7 cellular contexts compared by ENCODE assay signal in the genomic region with DNA sequence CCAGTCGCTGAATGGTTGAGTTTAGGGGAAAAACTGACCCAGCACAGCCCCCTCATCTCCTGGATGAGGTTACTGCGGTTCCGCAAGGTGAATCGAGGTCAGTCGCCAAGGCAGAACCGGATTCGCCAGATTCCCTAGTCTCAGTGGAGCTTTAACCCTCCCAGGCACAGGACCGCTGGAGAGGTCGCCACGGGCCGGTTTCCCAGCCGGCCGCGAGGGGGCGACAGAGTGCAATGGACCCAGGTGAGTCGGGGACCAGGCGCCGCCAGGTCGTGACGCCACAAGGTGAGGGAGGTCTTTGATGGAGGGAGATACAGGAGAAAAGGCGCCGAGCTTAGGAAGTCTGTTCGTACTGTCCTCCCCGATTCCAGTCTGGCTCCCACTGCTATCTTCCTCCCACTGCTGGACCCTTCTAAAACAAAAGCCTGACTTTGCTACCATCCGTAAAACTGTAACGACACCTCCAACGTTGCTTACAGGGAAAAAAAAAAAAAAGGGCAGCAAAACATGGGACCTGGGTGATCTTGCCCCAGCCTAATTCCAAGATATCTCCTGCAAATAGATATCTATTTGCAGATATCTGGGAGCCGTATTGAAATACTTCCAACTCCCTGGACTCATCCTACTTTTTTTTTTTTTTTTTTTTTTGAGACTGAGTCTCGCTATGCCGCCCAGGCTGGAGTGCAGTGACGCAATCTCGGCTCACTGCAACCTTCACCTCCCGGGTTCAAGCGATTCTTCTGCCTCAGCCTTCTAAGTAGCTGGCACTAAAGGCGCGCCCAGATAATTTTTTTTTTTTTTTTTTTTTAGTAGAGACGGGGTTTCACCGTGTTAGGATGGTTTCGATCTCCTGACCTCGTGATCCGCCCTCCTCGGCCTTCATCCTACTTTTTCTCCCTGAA. TPM values are rescaled to one million over a fixed set of nuclear protein-coding genes. Genes with fewer than 3 reads are reported as not detected.
A peak's percentile ranks its signal among the peaks of the same experiment; 100 is the strongest.
DNase-seq lines count a peak whose midpoint lies in the region; ATAC-seq and TF ChIP-seq lines count a peak whose summit lies in the region.

No MANE protein-coding gene starts in this region.

- H3K27me3 Mint-ChIP-seq in activated naive CD8-positive, alpha-beta T cell treated with anti-CD3 and anti-CD28 coated beads, Interleukin-2, amount 10 ng/mL, durations not matched to agents 7 days and 5 days: peaks cover 17% of the 10 kb centered on the region

- DNase-seq in NCI-H1092 treated with DMSO at 0.1 percent for 48 hours (lab: John Stamatoyannopoulos, UW): peak; percentile 77
- DNase-seq in activated naive CD8-positive, alpha-beta T cell treated with anti-CD3 and anti-CD28 coated beads, Interleukin-2, amount 10 ng/mL, durations not matched to agents 7 days and 5 days: peak; percentile 97
- peak; percentile 78 to 93 (median 80) for DNase-seq in heart left ventricle
- peak; percentile 65 to 85 for DNase-seq in tibial artery

- H3K27me3 ChIP-seq in SU-DHL-6 (ENCODE audit: low read length) (no peaks in the 10 kb centered on the region), heart left ventricle (no peaks in the 10 kb centered on the region), parathyroid adenoma (ENCODE audit: control insufficient read depth, insufficient read depth, low read length) (no peaks in the 10 kb centered on the region), tibial artery (peaks cover 0 to 35% of the 10 kb centered on the region in 2 donors)

- peak overlapping the region; percentile 30 for H3K4me3 ChIP-seq in SU-DHL-6 (ENCODE audit: insufficient read depth, low read length, poor library complexity, severe bottlenecking)
- peak overlapping the region in 10 of 12 donors; percentile 62 to 99 (median 85) for H3K4me3 ChIP-seq in heart left ventricle
- H3K4me3 ChIP-seq in parathyroid adenoma (ENCODE audit: low read depth, low read length): peak overlapping the region; percentile 60
- H3K4me3 ChIP-seq in tibial artery: peak overlapping the region; percentile 77 to 95

- H3K4me2 ChIP-seq in SU-DHL-6 (ENCODE audit: low read depth, low read length, poor library complexity, severe bottlenecking): peak overlapping the region; percentile 82
- H3K4me2 ChIP-seq in parathyroid adenoma (ENCODE audit: low read length): peak overlapping the region; percentile 75

- intact Hi-C loops in heart left ventricle (cut with DNase I): no loop called here
- intact Hi-C loops in tibial artery (cut with DNase I; ENCODE audit: low total_unique reads): loop anchor here (5.0 kb wide), 1 partner anchor 45 kb away; a partner anchor contains a TSS

- TF ChIP-seq CTCF in SU-DHL-6 (IDR thresholded peaks at IDR 0.05; ENCODE audit: insufficient read depth, low read length, poor library complexity, severe bottlenecking) (peak; percentile 99), heart left ventricle (IDR thresholded peaks at IDR 0.05) (peak; percentile 90 to 98 (median 97)), parathyroid adenoma (IDR thresholded peaks at IDR 0.05) (peak; percentile 95), tibial artery (IDR thresholded peaks at IDR 0.05) (peak; percentile 78 to 94)

- H3K79me2 ChIP-seq in SU-DHL-6 (ENCODE audit: insufficient read depth, low read length) (peaks cover 30% of the 10 kb centered on the region), parathyroid adenoma (no peaks in the 10 kb centered on the region)

- H3K36me3 Mint-ChIP-seq in activated naive CD8-positive, alpha-beta T cell treated with anti-CD3 and anti-CD28 coated beads, Interleukin-2, amount 10 ng/mL, durations not matched to agents 7 days and 5 days: no peaks in the 10 kb centered on the region

- no peaks in the 10 kb centered on the region for H3K36me3 ChIP-seq in SU-DHL-6 (ENCODE audit: low read length)
- H3K36me3 ChIP-seq in heart left ventricle: no peaks in the 10 kb centered on the region
- H3K36me3 ChIP-seq in parathyroid adenoma (ENCODE audit: control insufficient read depth, insufficient read depth, low read length): no peaks in the 10 kb centered on the region
- no peaks in the 10 kb centered on the region for H3K36me3 ChIP-seq in tibial artery

- ATAC-seq in GM18861 (IDR thresholded peaks at IDR 0.05; ENCODE audit: unreplicated experiment): peak; percentile 31
- ATAC-seq in activated naive CD8-positive, alpha-beta T cell treated with anti-CD3 and anti-CD28 coated beads, Interleukin-2, amount 10 ng/mL, durations not matched to agents 7 days and 5 days (ENCODE audit: low read depth): peak; percentile 19
- ATAC-seq in heart left ventricle: peak in 3 of 4 donors; percentile 2 to 28 (median 17)

- no peaks in the 10 kb centered on the region for H3K9me3 ChIP-seq in SU-DHL-6 (ENCODE audit: insufficient read depth, low read length)
- H3K9me3 ChIP-seq in heart left ventricle: no peaks in the 10 kb centered on the region
- no peaks in the 10 kb centered on the region for H3K9me3 ChIP-seq in parathyroid adenoma (ENCODE audit: control insufficient read depth, low read length)
- no peaks in the 10 kb centered on the region for H3K9me3 ChIP-seq in tibial artery

- H3K9me3 Mint-ChIP-seq in activated naive CD8-positive, alpha-beta T cell treated with anti-CD3 and anti-CD28 coated beads, Interleukin-2, amount 10 ng/mL, durations not matched to agents 7 days and 5 days: no peaks in the 10 kb centered on the region

- peak overlapping the region; percentile 80 for H3K4me3 Mint-ChIP-seq in activated naive CD8-positive, alpha-beta T cell treated with anti-CD3 and anti-CD28 coated beads, Interleukin-2, amount 10 ng/mL, durations not matched to agents 7 days and 5 days

- peak overlapping the region; percentile 95 for H3K27ac ChIP-seq in SU-DHL-6 (ENCODE audit: low read depth, low read length)
- peak overlapping the region; percentile 88 to 98 (median 94) for H3K27ac ChIP-seq in heart left ventricle
- peak overlapping the region; percentile 97 for H3K27ac ChIP-seq in parathyroid adenoma
- H3K27ac ChIP-seq in tibial artery: peak overlapping the region; percentile 88 to 97

- peaks cover 49% of the 10 kb centered on the region for H3K4me1 Mint-ChIP-seq in activated naive CD8-positive, alpha-beta T cell treated with anti-CD3 and anti-CD28 coated beads, Interleukin-2, amount 10 ng/mL, durations not matched to agents 7 days and 5 days

- H3F3A ChIP-seq in SU-DHL-6 (ENCODE audit: insufficient read depth): peaks cover 20% of the 10 kb centered on the region

- TF ChIP-seq POLR2A in heart left ventricle (IDR thresholded peaks at IDR 0.05): no peak

- H3K4me1 ChIP-seq in heart left ventricle (peaks cover 0 to 41% (median 32%) of the 10 kb centered on the region in 12 donors), parathyroid adenoma (peaks cover 3% of the 10 kb centered on the region), tibial artery (peaks cover 0 to 46% (median 31%) of the 10 kb centered on the region in 4 donors)

- 2 to 5% (median 3%) methylated on average over 42 of the region's 42 CpGs for WGBS in heart left ventricle, 4 donors

- H4K20me1 ChIP-seq in SU-DHL-6 (ENCODE audit: low read depth, low read length): no peaks in the 10 kb centered on the region

- H2AFZ ChIP-seq in SU-DHL-6 (ENCODE audit: low read depth, low read length, severe bottlenecking) (peak overlapping the region; percentile 77), parathyroid adenoma (peak overlapping the region; percentile 64)

- H3K9ac ChIP-seq in SU-DHL-6 (ENCODE audit: low read length) (peak overlapping the region; percentile 24), parathyroid adenoma (no peak overlapping the region)

- POLR2A ChIA-PET in activated naive CD8-positive, alpha-beta T cell treated with anti-CD3 and anti-CD28 coated beads, Interleukin-2, amount 10 ng/mL, durations not matched to agents 7 days and 5 days (lab: Charles Lee): interaction anchor here (0.5 to 4.5 kb wide), 18 partner anchors 15 to 727 kb away, joined by 3 to 51 read pairs (median 7); a partner anchor contains a TSS

- no peaks in the 10 kb centered on the region for H3K9me2 ChIP-seq in SU-DHL-6 (replicated peaks; ENCODE audit: insufficient read depth, low read length)

- H3K27ac Mint-ChIP-seq in activated naive CD8-positive, alpha-beta T cell treated with anti-CD3 and anti-CD28 coated beads, Interleukin-2, amount 10 ng/mL, durations not matched to agents 7 days and 5 days: peak overlapping the region; percentile 98

RNA-seq across cellular contexts. Expression of a gene that starts 1.4 kb away (rescaled TPM):
- total RNA-seq in activated naive CD8-positive, alpha-beta T cell treated with anti-CD3 and anti-CD28 coated beads, Interleukin-2, amount 10 ng/mL, durations not matched to agents 7 days and 5 days: 10 to 100 TPM; 75.3 to 79.5 TPM
- total RNA-seq in heart left ventricle: 10 to 100 TPM; 22.7 to 45.7 (median 27.4) TPM
- polyA plus RNA-seq in heart left ventricle: 10 to 100 TPM; 27.4 to 39.4 TPM

RNA-seq across cellular contexts. Expression of a gene that starts 27.4 kb away (rescaled TPM):
- total RNA-seq in activated naive CD8-positive, alpha-beta T cell treated with anti-CD3 and anti-CD28 coated beads, Interleukin-2, amount 10 ng/mL, durations not matched to agents 7 days and 5 days: not detected
- total RNA-seq in heart left ventricle: 10 to 100 TPM in 1 of 9 donors, 1 to 10 TPM in 1, not detected in 7; 5.3 to 10.3 TPM
- under 1 TPM in 1 of 2 donors, not detected in 1; 0.17 TPM for polyA plus RNA-seq in heart left ventricle

RNA-seq across cellular contexts. Expression of a gene that starts 32.2 kb away (rescaled TPM):
- 100 to 1,000 TPM; 157 to 169 TPM for total RNA-seq in activated naive CD8-positive, alpha-beta T cell treated with anti-CD3 and anti-CD28 coated beads, Interleukin-2, amount 10 ng/mL, durations not matched to agents 7 days and 5 days
- total RNA-seq in heart left ventricle: 10 to 100 TPM in 1 of 9 donors, 1 to 10 TPM in 6, under 1 TPM in 2; 0.44 to 19.7 (median 2.0) TPM
- 1 to 10 TPM in 1 of 2 donors, under 1 TPM in 1; 1.00 to 2.2 TPM for polyA plus RNA-seq in heart left ventricle

RNA-seq across cellular contexts. Expression of a gene that starts 47.0 kb away (rescaled TPM):
- under 1 TPM in 1 of 2 experiments, not detected in 1; 0.31 TPM for total RNA-seq in activated naive CD8-positive, alpha-beta T cell treated with anti-CD3 and anti-CD28 coated beads, Interleukin-2, amount 10 ng/mL, durations not matched to agents 7 days and 5 days
- total RNA-seq in heart left ventricle: 10 to 100 TPM; 11.9 to 34.9 (median 23.8) TPM
- 10 to 100 TPM; 10.4 to 17.7 TPM for polyA plus RNA-seq in heart left ventricle

RNA-seq across cellular contexts. Expression of a gene that starts 51.3 kb away (rescaled TPM):
- total RNA-seq in activated naive CD8-positive, alpha-beta T cell treated with anti-CD3 and anti-CD28 coated beads, Interleukin-2, amount 10 ng/mL, durations not matched to agents 7 days and 5 days: 10 to 100 TPM; 16.4 to 16.6 TPM
- 10 to 100 TPM; 15.2 to 33.1 (median 25.9) TPM for total RNA-seq in heart left ventricle
- 10 to 100 TPM; 12.8 to 36.4 TPM for polyA plus RNA-seq in heart left ventricle

Comparison
In these comparisons a context has a peak if more than half of its experiments do, and no peak if none do; other contexts are left out.
1. Peak in every context shown above with its lines: DNase-seq, ATAC-seq, H3K4me3 ChIP-seq and H3K27ac ChIP-seq.
2. H3K4me3 ChIP-seq: peak in every context shown above with its lines; median percentile 86 in tibial artery; 85 in heart left ventricle; 60 in parathyroid adenoma; 30 in SU-DHL-6.
3. RNA of a gene that starts 32.2 kb away (total RNA-seq): 157 to 169 TPM in activated naive CD8-positive, alpha-beta T cell treated with anti-CD3 and anti-CD28 coated beads, Interleukin-2, amount 10 ng/mL, durations not matched to agents 7 days and 5 days; 0.44 to 19.7 TPM in heart left ventricle; every median in the first group is over 4 times any median in the second.